Comparison of ENCODE assay signal across 31 cellular contexts in the genomic region with DNA sequence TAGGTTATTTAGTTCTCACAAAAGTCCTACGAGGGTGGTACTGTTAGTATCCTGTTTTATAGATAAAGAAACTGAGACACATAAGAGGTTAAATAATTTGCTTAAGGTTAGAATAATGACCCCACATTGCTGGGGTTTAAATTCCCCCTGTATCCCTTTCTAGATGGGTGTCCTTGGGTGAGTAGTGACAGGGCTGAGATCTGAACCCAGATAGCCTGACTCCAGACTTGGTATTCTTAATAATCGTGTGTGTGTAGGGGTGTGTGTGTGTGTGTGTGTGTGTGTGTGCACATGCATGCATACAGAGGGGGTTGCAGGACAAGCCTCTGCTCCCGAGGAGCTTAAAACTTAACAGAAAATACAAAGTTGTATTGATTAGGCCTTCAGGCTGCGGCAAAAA.
"Had no signal": no experiment of that assay in that cellular context is flagged by ENCODE, and none has a peak within 500 bp of the region (broad histone marks: within the 10 kb centered on the region; RNA-seq: fewer than 3 reads in every experiment).

No MANE protein-coding gene starts in this region.

- H3K4me1 ChIP-seq: adrenal gland, body of pancreas, colonic mucosa, esophagus squamous epithelium, gastroesophageal sphincter had no signal

- H3K9me3 Mint-ChIP-seq: activated CD4-positive, alpha-beta memory T cell treated with anti-CD3 and anti-CD28 coated beads for 36 hours; activated naive CD4-positive, alpha-beta T cell treated with anti-CD3 and anti-CD28 coated beads for 36 hours; activated naive CD4-positive, alpha-beta T cell treated with anti-CD3 and anti-CD28 coated beads, Interleukin-2, amount 50 U/mL, for 24 hours; activated naive CD8-positive, alpha-beta T cell treated with anti-CD3 and anti-CD28 coated beads for 36 hours; activated naive CD8-positive, alpha-beta T cell treated with anti-CD3 and anti-CD28 coated beads, Interleukin-2, amount 50 U/mL, for 24 hours; activated T-helper 1 cell treated with anti-CD3 and anti-CD28 coated beads, Interleukin-12 subunit alpha, Interleukin-12 subunit beta, Interleukin-2, Interleukin-4 antibody, amounts not matched to agents 30 ng/mL and 10 ng/mL and 1 ng/mL, durations not matched to agents 14 hours and 24 hours and 36 hours; activated T-helper 2 cell treated with anti-CD3 and anti-CD28 coated beads, Interferon-gamma antibody, Interleukin-2, Interleukin-4, amounts not matched to agents 10 μg/mL and 5 μg/mL and 100 μg/mL, durations not matched to agents 14 hours and 24 hours and 36 hours; T-helper 2 cell treated with Interferon-gamma antibody and Interleukin-4, amounts not matched to agents 5 μg/mL and 100 μg/mL, for 36 hours had no signal

- H3K4me3 ChIP-seq: adrenal gland, body of pancreas, colonic mucosa, esophagus squamous epithelium, gastroesophageal sphincter had no signal

- DNase-seq: activated CD4-positive, alpha-beta memory T cell treated with anti-CD3 and anti-CD28 coated beads for 36 hours; activated CD4-positive, alpha-beta T cell treated with anti-CD3 and anti-CD28 coated beads for 36 hours; activated CD4-positive, alpha-beta T cell treated with anti-CD3 and anti-CD28 coated beads, Interleukin-2, amount 10 ng/mL, durations not matched to agents 24 days and 14 days; activated CD4-positive, CD25-positive, alpha-beta regulatory T cell; activated CD4-positive, CD25-positive, alpha-beta regulatory T cell treated with anti-CD3 and anti-CD28 coated beads, Interleukin-2, amount 50 U/mL, for 72 hours; activated CD8-positive, alpha-beta memory T cell treated with anti-CD3 and anti-CD28 coated beads, Interleukin-2, amount 10 ng/mL, durations not matched to agents 7 days and 5 days; activated CD8-positive, alpha-beta memory T cell treated with anti-CD3 and anti-CD28 coated beads, Interleukin-2, amount 50 U/mL, for 4 hours; activated CD8-positive, alpha-beta T cell treated with anti-CD3 and anti-CD28 coated beads, Interleukin-2, amount 10 ng/mL, durations not matched to agents 7 days and 5 days; activated effector memory CD4-positive, alpha-beta T cell treated with anti-CD3 and anti-CD28 coated beads, Interleukin-2, amount 50 U/mL, for 16 hours; activated naive CD4-positive, alpha-beta T cell treated with anti-CD3 and anti-CD28 coated beads for 36 hours; activated naive CD8-positive, alpha-beta T cell treated with anti-CD3 and anti-CD28 coated beads for 36 hours; activated naive CD8-positive, alpha-beta T cell treated with anti-CD3 and anti-CD28 coated beads, Interleukin-2, amount 50 U/mL, for 24 hours; activated T-cell treated with anti-CD3 and anti-CD28 coated beads, Interleukin-2, amount 50 U/mL, for 1 hour; activated T-cell treated with anti-CD3 and anti-CD28 coated beads, Interleukin-2, amount 50 U/mL, for 48 hours; amygdala; aorta; body of pancreas; central memory CD4-positive, alpha-beta T cell; cerebellar nuclear complex; colonic mucosa; effector CD8-positive, alpha-beta T cell; esophagus squamous epithelium; foreskin melanocyte; T-helper 1 cell; T-helper 17 cell had no signal

- H3K9me3 ChIP-seq: adrenal gland, body of pancreas, colonic mucosa, esophagus squamous epithelium, gastroesophageal sphincter had no signal

- H3K27me3 ChIP-seq: adrenal gland, body of pancreas, colonic mucosa, gastroesophageal sphincter had no signal

- H3K4me3 Mint-ChIP-seq: activated CD4-positive, alpha-beta memory T cell treated with anti-CD3 and anti-CD28 coated beads for 36 hours; activated CD4-positive, alpha-beta T cell treated with anti-CD3 and anti-CD28 coated beads for 36 hours; activated CD4-positive, alpha-beta T cell treated with anti-CD3 and anti-CD28 coated beads, Interleukin-2, amount 10 ng/mL, durations not matched to agents 24 days and 14 days; activated CD8-positive, alpha-beta memory T cell treated with anti-CD3 and anti-CD28 coated beads, Interleukin-2, amount 10 ng/mL, durations not matched to agents 7 days and 5 days; activated CD8-positive, alpha-beta T cell treated with anti-CD3 and anti-CD28 coated beads, Interleukin-2, amount 10 ng/mL, durations not matched to agents 7 days and 5 days; activated naive CD4-positive, alpha-beta T cell treated with anti-CD3 and anti-CD28 coated beads for 36 hours; activated naive CD4-positive, alpha-beta T cell treated with anti-CD3 and anti-CD28 coated beads, Interleukin-2, amount 50 U/mL, for 24 hours; activated naive CD8-positive, alpha-beta T cell treated with anti-CD3 and anti-CD28 coated beads for 36 hours; activated naive CD8-positive, alpha-beta T cell treated with anti-CD3 and anti-CD28 coated beads, Interleukin-2, amount 50 U/mL, for 24 hours; activated T-helper 1 cell treated with anti-CD3 and anti-CD28 coated beads, Interleukin-12 subunit alpha, Interleukin-12 subunit beta, Interleukin-2, Interleukin-4 antibody, amounts not matched to agents 30 ng/mL and 10 ng/mL and 1 ng/mL, durations not matched to agents 14 hours and 24 hours and 36 hours; T-helper 17 cell; T-helper 2 cell treated with Interferon-gamma antibody and Interleukin-4, amounts not matched to agents 5 μg/mL and 100 μg/mL, for 36 hours had no signal

- H3K36me3 Mint-ChIP-seq: activated CD4-positive, alpha-beta memory T cell treated with anti-CD3 and anti-CD28 coated beads for 36 hours; activated CD8-positive, alpha-beta memory T cell treated with anti-CD3 and anti-CD28 coated beads, Interleukin-2, amount 10 ng/mL, durations not matched to agents 7 days and 5 days; activated naive CD4-positive, alpha-beta T cell treated with anti-CD3 and anti-CD28 coated beads, Interleukin-2, amount 50 U/mL, for 24 hours; activated naive CD8-positive, alpha-beta T cell treated with anti-CD3 and anti-CD28 coated beads for 36 hours had no signal

- H3K36me3 ChIP-seq: adrenal gland, colonic mucosa, esophagus squamous epithelium, gastroesophageal sphincter had no signal

- H3K4me1 Mint-ChIP-seq: activated CD4-positive, alpha-beta T cell treated with anti-CD3 and anti-CD28 coated beads for 36 hours; activated CD4-positive, alpha-beta T cell treated with anti-CD3 and anti-CD28 coated beads, Interleukin-2, amount 10 ng/mL, durations not matched to agents 24 days and 14 days; activated CD8-positive, alpha-beta memory T cell treated with anti-CD3 and anti-CD28 coated beads, Interleukin-2, amount 10 ng/mL, durations not matched to agents 7 days and 5 days; activated naive CD4-positive, alpha-beta T cell treated with anti-CD3 and anti-CD28 coated beads, Interleukin-2, amount 50 U/mL, for 24 hours; activated naive CD8-positive, alpha-beta T cell treated with anti-CD3 and anti-CD28 coated beads for 36 hours; activated naive CD8-positive, alpha-beta T cell treated with anti-CD3 and anti-CD28 coated beads, Interleukin-2, amount 50 U/mL, for 24 hours had no signal

- H3K27ac Mint-ChIP-seq: activated CD4-positive, alpha-beta memory T cell treated with anti-CD3 and anti-CD28 coated beads for 36 hours; activated CD4-positive, alpha-beta T cell treated with anti-CD3 and anti-CD28 coated beads for 36 hours; activated CD4-positive, alpha-beta T cell treated with anti-CD3 and anti-CD28 coated beads, Interleukin-2, amount 10 ng/mL, durations not matched to agents 24 days and 14 days; activated CD8-positive, alpha-beta memory T cell treated with anti-CD3 and anti-CD28 coated beads, Interleukin-2, amount 10 ng/mL, durations not matched to agents 7 days and 5 days; activated CD8-positive, alpha-beta T cell treated with anti-CD3 and anti-CD28 coated beads, Interleukin-2, amount 10 ng/mL, durations not matched to agents 7 days and 5 days; activated naive CD4-positive, alpha-beta T cell treated with anti-CD3 and anti-CD28 coated beads for 36 hours; activated naive CD4-positive, alpha-beta T cell treated with anti-CD3 and anti-CD28 coated beads, Interleukin-2, amount 50 U/mL, for 24 hours; activated naive CD8-positive, alpha-beta T cell treated with anti-CD3 and anti-CD28 coated beads for 36 hours; activated naive CD8-positive, alpha-beta T cell treated with anti-CD3 and anti-CD28 coated beads, Interleukin-2, amount 50 U/mL, for 24 hours; activated T-helper 1 cell treated with anti-CD3 and anti-CD28 coated beads, Interleukin-12 subunit alpha, Interleukin-12 subunit beta, Interleukin-2, Interleukin-4 antibody, amounts not matched to agents 30 ng/mL and 10 ng/mL and 1 ng/mL, durations not matched to agents 14 hours and 24 hours and 36 hours; activated T-helper 2 cell treated with anti-CD3 and anti-CD28 coated beads, Interferon-gamma antibody, Interleukin-2, Interleukin-4, amounts not matched to agents 10 μg/mL and 5 μg/mL and 100 μg/mL, durations not matched to agents 14 hours and 24 hours and 36 hours; T-helper 17 cell; T-helper 2 cell treated with Interferon-gamma antibody and Interleukin-4, amounts not matched to agents 5 μg/mL and 100 μg/mL, for 36 hours had no signal
